Comparison of ENCODE assay signal across 15 cellular contexts in genomic region chr1:212561501-212561931, GRCh38. TPM values are rescaled to one million over a fixed set of nuclear protein-coding genes. Genes with fewer than 3 reads are reported as not detected.
DNase-seq lines count a peak whose midpoint lies in the region; TF ChIP-seq lines count a peak whose summit lies in the region.
"Had no signal": no experiment of that assay in that cellular context is flagged by ENCODE, and none has a peak within 500 bp of the region (broad histone marks: within the 10 kb centered on the region; RNA-seq: fewer than 3 reads in every experiment).

No MANE protein-coding gene starts in this region.

- H3K27ac ChIP-seq in AG04450 (ENCODE audit: low read depth, low read length), result peak overlapping the region; percentile 73

- no peak overlapping the region for H3K27ac Mint-ChIP-seq in neural crest cell (ENCODE audit: unreplicated experiment)

- CTCF ChIA-PET in AG04450 (lab: Charles Lee), result no interaction called here

- H3K4me3 ChIP-seq in AG04450 (ENCODE audit: low read depth, low read length), result no peak overlapping the region
- H3K4me3 ChIP-seq: lung had no signal

- H3K4me3 Mint-ChIP-seq in neural crest cell, result peak overlapping the region; percentile 31
- H3K4me3 Mint-ChIP-seq: effector memory CD8-positive, alpha-beta T cell had no signal

- no peaks in the 10 kb centered on the region for H3K36me3 Mint-ChIP-seq in neural crest cell (ENCODE audit: low read depth)

- H3K27me3 Mint-ChIP-seq in neural crest cell (ENCODE audit: low read depth), result peaks cover 7% of the 10 kb centered on the region
- H3K27me3 Mint-ChIP-seq: effector memory CD8-positive, alpha-beta T cell had no signal

- H3K9me3 ChIP-seq in AG04450 (ENCODE audit: control insufficient read depth, insufficient read depth, low read length), result no peaks in the 10 kb centered on the region; the same call in 1 of the 2 replicates

- H3K27me3 ChIP-seq in AG04450 (ENCODE audit: control insufficient read depth, insufficient read depth, low read length), result no peaks in the 10 kb centered on the region

- POLR2A ChIA-PET in AG04450 (lab: Yijun Ruan, JAX), result interaction anchor here (0.6 to 2.3 kb wide), 2 partner anchors 19 to 47 kb away, joined by 3 to 10 read pairs; partner anchors contain the start of gene ATF3

- peaks cover 18% of the 10 kb centered on the region for H3K4me1 Mint-ChIP-seq in neural crest cell

- peaks cover 3% of the 10 kb centered on the region for H3K9me3 Mint-ChIP-seq in neural crest cell
- H3K9me3 Mint-ChIP-seq: effector memory CD8-positive, alpha-beta T cell had no signal

- no peak for DNase-seq in AG04450 (ENCODE audit: low read depth, low spot score)
- peak; percentile 57 for DNase-seq in LHCN-M2 (ENCODE audit: low read depth)
- DNase-seq in dedifferentiated amniotic fluid mesenchymal stem cell (ENCODE audit: extremely low spot score), result peak; percentile 81
- DNase-seq in neural crest cell (ENCODE audit: low read depth, low spot score), result no peak
- no peak for DNase-seq in NCI-H1417 treated with DMSO at 0.1 percent for 48 hours (lab: John Stamatoyannopoulos, UW)
- no peak for DNase-seq in DMS79 (lab: John Stamatoyannopoulos, UW)
- no peak for DNase-seq in NCI-H1092 treated with DMSO at 0.1 percent for 48 hours (lab: John Stamatoyannopoulos, UW)
- DNase-seq in cortex of kidney (lab: John Stamatoyannopoulos, UW), result no peak
- DNase-seq: activated T-cell treated with anti-CD3 and anti-CD28 coated beads for 4 hours; COR-L47; effector memory CD8-positive, alpha-beta T cell; NCI-H2171; stimulated activated CD4-positive, alpha-beta T cell treated with anti-CD3 and anti-CD28 coated beads, Interleukin-4, amount 100 ng/mL, for 24 hours; T-helper 1 cell had no signal

- TF ChIP-seq CTCF in AG04450 (IDR thresholded peaks at IDR 0.05; ENCODE audit: low read depth, low read length) (no peak), neural crest cell (conservative IDR thresholded peaks at IDR 0.05) (no peak)

RNA-seq across cellular contexts. Expression of gene ATF3, which starts 47.0 kb away (rescaled TPM):
- polyA plus RNA-seq in AG04450 (2011; rRNA removed), result 5.5 TPM in 2 replicates
- polyA minus RNA-seq in AG04450 (2011; rRNA and poly(A)+ RNA removed), result 9.8 and 21.2 TPM in 2 replicates
- total RNA-seq in LHCN-M2 (2014; rRNA removed), result 0.58 and 1.1 TPM in 2 replicates
- 1.0 TPM for polyA plus RNA-seq in LHCN-M2 (2012)
- total RNA-seq in neural crest cell, result 10.3 and 12.3 TPM in 2 replicates

Comparison
In these comparisons a context has a peak if more than half of its experiments do, and no peak if none do; other contexts are left out.
1. DNase-seq: peak in LHCN-M2 (single experiment) and dedifferentiated amniotic fluid mesenchymal stem cell (single experiment); none in AG04450 (single experiment), neural crest cell (single experiment), NCI-H1417 treated with DMSO at 0.1 percent for 48 hours (single experiment), DMS79 (single experiment), NCI-H1092 treated with DMSO at 0.1 percent for 48 hours (single experiment) and cortex of kidney (single experiment).